Comparison of ENCODE assay signal across 32 cellular contexts in the genomic region with DNA sequence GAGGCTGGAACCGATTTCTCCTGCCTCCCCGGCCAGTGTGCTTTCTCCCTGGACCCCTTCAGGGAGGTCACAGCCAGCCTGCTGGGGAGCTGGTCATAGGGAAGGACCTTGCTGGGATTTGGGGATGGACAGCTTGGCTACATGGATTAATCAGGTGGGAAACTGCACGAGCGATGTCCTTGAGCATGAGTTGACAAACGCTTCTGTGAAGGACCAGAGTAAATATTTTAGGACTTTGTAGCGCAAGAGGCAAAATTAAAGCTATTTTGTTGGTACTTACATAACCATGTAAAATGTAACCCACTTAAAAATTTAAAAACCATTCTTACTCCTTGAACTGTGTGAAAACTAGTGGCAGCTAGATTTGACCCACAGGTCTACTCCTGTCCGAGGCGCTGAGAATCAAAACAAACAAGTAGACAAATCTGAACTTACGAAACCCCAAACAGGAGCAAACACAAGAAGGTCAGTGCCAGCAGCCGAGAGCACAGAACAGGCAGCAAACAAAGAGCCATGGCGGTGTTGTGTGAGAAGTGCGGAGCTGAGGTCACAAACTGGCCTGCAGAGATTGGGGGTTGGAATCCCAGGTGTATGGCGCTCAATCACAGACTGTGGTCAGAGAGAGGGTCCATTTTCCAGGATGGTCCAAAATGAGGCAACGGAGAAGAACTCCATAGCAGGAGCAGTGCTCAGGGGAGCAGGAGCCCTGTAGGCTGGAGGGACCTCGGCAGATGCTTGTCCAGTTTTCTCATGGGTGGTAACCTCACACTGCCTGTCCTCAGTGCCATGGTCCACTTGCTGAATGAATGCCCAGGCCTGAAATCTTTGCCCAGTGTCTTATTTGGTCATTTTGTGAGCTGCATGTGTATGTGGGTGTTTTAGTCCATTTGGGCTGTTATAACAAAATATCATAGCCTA.
"Had no signal": no experiment of that assay in that cellular context is flagged by ENCODE, and none has a peak within 500 bp of the region (broad histone marks: within the 10 kb centered on the region; RNA-seq: fewer than 3 reads in every experiment).

No MANE protein-coding gene starts in this region.

- H3K36me3 Mint-ChIP-seq: activated CD4-positive, alpha-beta memory T cell treated with anti-CD3 and anti-CD28 coated beads for 36 hours; activated naive CD4-positive, alpha-beta T cell treated with anti-CD3 and anti-CD28 coated beads, Interleukin-2, amount 10 ng/mL, durations not matched to agents 7 days and 5 days; activated naive CD4-positive, alpha-beta T cell treated with anti-CD3 and anti-CD28 coated beads, Interleukin-2, amount 50 U/mL, for 72 hours; activated naive CD8-positive, alpha-beta T cell treated with anti-CD3 and anti-CD28 coated beads, Interleukin-2, amount 10 ng/mL, durations not matched to agents 7 days and 5 days; brain had no signal

- H3K27me3 ChIP-seq: ascending aorta, breast epithelium, esophagus muscularis mucosa, gastrocnemius medialis had no signal

- H3K4me3 ChIP-seq: ascending aorta, breast epithelium, coronary artery, esophagus muscularis mucosa, gastrocnemius medialis had no signal

- H3K27me3 Mint-ChIP-seq: activated CD4-positive, alpha-beta memory T cell treated with anti-CD3 and anti-CD28 coated beads for 36 hours; activated CD4-positive, alpha-beta T cell treated with anti-CD3 and anti-CD28 coated beads, Interleukin-2, amount 10 ng/mL, durations not matched to agents 24 days and 14 days; activated T-cell treated with anti-CD3 and anti-CD28 coated beads, Interleukin-2, amount 50 U/mL, for 24 hours; central memory CD8-positive, alpha-beta T cell; effector memory CD8-positive, alpha-beta T cell; T-helper 17 cell had no signal

- DNase-seq: activated CD4-positive, alpha-beta memory T cell treated with anti-CD3 and anti-CD28 coated beads for 36 hours; activated CD4-positive, alpha-beta T cell treated with anti-CD3 and anti-CD28 coated beads for 36 hours; activated CD4-positive, alpha-beta T cell treated with anti-CD3 and anti-CD28 coated beads, Interleukin-2, amount 10 ng/mL, durations not matched to agents 24 days and 14 days; activated CD4-positive, CD25-positive, alpha-beta regulatory T cell; activated CD4-positive, CD25-positive, alpha-beta regulatory T cell treated with anti-CD3 and anti-CD28 coated beads, Interleukin-2, amount 50 U/mL, for 72 hours; activated CD8-positive, alpha-beta memory T cell treated with anti-CD3 and anti-CD28 coated beads, Interleukin-2, amount 50 U/mL, for 48 hours; activated gamma-delta T cell; activated naive CD4-positive, alpha-beta T cell; activated naive CD4-positive, alpha-beta T cell treated with anti-CD3 and anti-CD28 coated beads, Interleukin-2, amount 10 ng/mL, durations not matched to agents 7 days and 5 days; activated naive CD8-positive, alpha-beta T cell treated with anti-CD3 and anti-CD28 coated beads, Interleukin-2, amount 10 ng/mL, durations not matched to agents 7 days and 5 days; activated T-cell treated with anti-CD3 and anti-CD28 coated beads for 4 hours; activated T-cell treated with anti-CD3 and anti-CD28 coated beads, Interleukin-2, amount 50 U/mL, for 24 hours; activated T-cell treated with anti-CD3 and anti-CD28 coated beads, Interleukin-2, amount 50 U/mL, for 72 hours; dermis blood vessel endothelial cell; effector CD4-positive, alpha-beta T cell; effector memory CD8-positive, alpha-beta T cell; erythroblast; foreskin keratinocyte; gastrocnemius medialis; glutamatergic neuron; T-helper 1 cell; T-helper 17 cell; T1000; WERI-Rb-1 had no signal

- H3K4me1 Mint-ChIP-seq: activated CD4-positive, alpha-beta T cell treated with anti-CD3 and anti-CD28 coated beads, Interleukin-2, amount 10 ng/mL, durations not matched to agents 24 days and 14 days; activated naive CD4-positive, alpha-beta T cell treated with anti-CD3 and anti-CD28 coated beads, Interleukin-2, amount 10 ng/mL, durations not matched to agents 7 days and 5 days; brain; central memory CD8-positive, alpha-beta T cell; T-helper 17 cell had no signal

- H3K27ac ChIP-seq: ascending aorta, breast epithelium, coronary artery, esophagus muscularis mucosa, foreskin keratinocyte, gastrocnemius medialis, WERI-Rb-1 had no signal

- H3K4me1 ChIP-seq: ascending aorta, breast epithelium, foreskin keratinocyte, gastrocnemius medialis had no signal

- H3K4me3 Mint-ChIP-seq: activated CD4-positive, alpha-beta memory T cell treated with anti-CD3 and anti-CD28 coated beads for 36 hours; activated CD4-positive, alpha-beta T cell treated with anti-CD3 and anti-CD28 coated beads for 36 hours; activated CD4-positive, alpha-beta T cell treated with anti-CD3 and anti-CD28 coated beads, Interleukin-2, amount 10 ng/mL, durations not matched to agents 24 days and 14 days; activated naive CD4-positive, alpha-beta T cell treated with anti-CD3 and anti-CD28 coated beads, Interleukin-2, amount 10 ng/mL, durations not matched to agents 7 days and 5 days; activated naive CD8-positive, alpha-beta T cell treated with anti-CD3 and anti-CD28 coated beads, Interleukin-2, amount 10 ng/mL, durations not matched to agents 7 days and 5 days; activated T-cell treated with anti-CD3 and anti-CD28 coated beads, Interleukin-2, amount 50 U/mL, for 24 hours; activated T-cell treated with anti-CD3 and anti-CD28 coated beads, Interleukin-2, amount 50 U/mL, for 72 hours; brain; central memory CD8-positive, alpha-beta T cell; effector memory CD8-positive, alpha-beta T cell; T-helper 17 cell; T-helper 2 cell treated with Interferon-gamma antibody and Interleukin-4, amounts not matched to agents 5 μg/mL and 100 μg/mL, for 36 hours had no signal

- H3K9me3 ChIP-seq: ascending aorta, breast epithelium, esophagus muscularis mucosa, gastrocnemius medialis had no signal

- H3K27ac Mint-ChIP-seq: activated CD4-positive, alpha-beta memory T cell treated with anti-CD3 and anti-CD28 coated beads for 36 hours; activated CD4-positive, alpha-beta T cell treated with anti-CD3 and anti-CD28 coated beads for 36 hours; activated CD4-positive, alpha-beta T cell treated with anti-CD3 and anti-CD28 coated beads, Interleukin-2, amount 10 ng/mL, durations not matched to agents 24 days and 14 days; activated naive CD4-positive, alpha-beta T cell treated with anti-CD3 and anti-CD28 coated beads, Interleukin-2, amount 10 ng/mL, durations not matched to agents 7 days and 5 days; activated naive CD4-positive, alpha-beta T cell treated with anti-CD3 and anti-CD28 coated beads, Interleukin-2, amount 50 U/mL, for 72 hours; activated naive CD8-positive, alpha-beta T cell treated with anti-CD3 and anti-CD28 coated beads, Interleukin-2, amount 10 ng/mL, durations not matched to agents 7 days and 5 days; activated T-cell treated with anti-CD3 and anti-CD28 coated beads, Interleukin-2, amount 50 U/mL, for 24 hours; activated T-cell treated with anti-CD3 and anti-CD28 coated beads, Interleukin-2, amount 50 U/mL, for 72 hours; brain; effector memory CD8-positive, alpha-beta T cell; T-helper 17 cell; T-helper 2 cell treated with Interferon-gamma antibody and Interleukin-4, amounts not matched to agents 5 μg/mL and 100 μg/mL, for 36 hours had no signal

- H3K36me3 ChIP-seq: ascending aorta, breast epithelium, esophagus muscularis mucosa, gastrocnemius medialis, WERI-Rb-1 had no signal

- ATAC-seq: activated CD4-positive, alpha-beta T cell treated with anti-CD3 and anti-CD28 coated beads for 36 hours; activated naive CD4-positive, alpha-beta T cell treated with anti-CD3 and anti-CD28 coated beads, Interleukin-2, amount 50 U/mL, for 72 hours; activated T-cell treated with anti-CD3 and anti-CD28 coated beads, Interleukin-2, amount 50 U/mL, for 72 hours; effector memory CD8-positive, alpha-beta T cell; foreskin keratinocyte; gastrocnemius medialis; T-helper 17 cell had no signal

- H3K9me3 Mint-ChIP-seq: activated CD4-positive, alpha-beta memory T cell treated with anti-CD3 and anti-CD28 coated beads for 36 hours; activated T-cell treated with anti-CD3 and anti-CD28 coated beads, Interleukin-2, amount 50 U/mL, for 24 hours; central memory CD8-positive, alpha-beta T cell; effector memory CD8-positive, alpha-beta T cell had no signal
